Comparison of ENCODE assay signal across 1 cellular context in genomic region chr14:22996823-22997301, GRCh38.
TF ChIP-seq lines count a peak whose summit lies in the region.

No MANE protein-coding gene starts in this region.

TF ChIP-seq in K562, 482 proteins besides CTCF, POLR2A, EP300 and RAD21:
- TF ChIP-seq FOXA3 (CRISPR knock-in tag; conservative IDR thresholded peaks at IDR 0.05 in 1 of 2, IDR thresholded peaks at IDR 0.05 in 1 of 2) (no peak), SRSF7 (optimal IDR thresholded peaks at IDR 0.05; ENCODE audit: low read depth, low read length) (no peak), RBBP5 (IDR thresholded peaks at IDR 0.05; ENCODE audit: borderline replicate concordance, insufficient read depth, low read length, poor library complexity, severe bottlenecking) (no peak), ZNF57 (CRISPR knock-in tag; IDR thresholded peaks at IDR 0.05) (no peak), NCOA4 (IDR thresholded peaks at IDR 0.05; ENCODE audit: partially characterized antibody) (no peak), MEIS2 (IDR thresholded peaks at IDR 0.05; ENCODE audit: partially characterized antibody) (peak; percentile 83), HDAC1 (IDR thresholded peaks at IDR 0.05) (no peak), ZNF511 (CRISPR knock-in tag; IDR thresholded peaks at IDR 0.05) (0 out of 2 replicates have a peak, but pooled peaks have one; percentile 30), ETV1 (tag; conservative IDR thresholded peaks at IDR 0.05; ENCODE audit: low read depth) (0 out of 2 replicates have a peak, but pooled peaks have one; percentile 16), ZHX1 (conservative IDR thresholded peaks at IDR 0.05; ENCODE audit: low read length) (no peak), ESRRB (CRISPR knock-in tag; IDR thresholded peaks at IDR 0.05; ENCODE audit: borderline replicate concordance) (no peak), NBN (IDR thresholded peaks at IDR 0.05; ENCODE audit: low read depth) (no peak), OTX1 (CRISPR knock-in tag; IDR thresholded peaks at IDR 0.05) (no peak), ZNF395 (CRISPR knock-in tag; IDR thresholded peaks at IDR 0.05) (no peak), TBL1XR1 (IDR thresholded peaks at IDR 0.05; ENCODE audit: low read length in 2 of 2) (no peak), EGR1 (conservative IDR thresholded peaks at IDR 0.05) (peak; percentile 92), CBFA2T3 (IDR thresholded peaks at IDR 0.05) (no peak), NONO (IDR thresholded peaks at IDR 0.05; ENCODE audit: low read depth in 2 of 2, low read length in 1 of 2) (no peak), PBX2 (CRISPR knock-in tag; IDR thresholded peaks at IDR 0.05; ENCODE audit: low read depth) (no peak), PBX2 (tag; conservative IDR thresholded peaks at IDR 0.05; ENCODE audit: low read depth) (peak; percentile 90), MYNN (IDR thresholded peaks at IDR 0.05) (no peak), MYNN (CRISPR knock-in tag; IDR thresholded peaks at IDR 0.05) (no peak), ZNF274 (IDR thresholded peaks at IDR 0.05; ENCODE audit: borderline replicate concordance, low read depth, low read length) (no peak), GATA2 (CRISPR knock-in tag; IDR thresholded peaks at IDR 0.05) (0 out of 2 replicates have a peak, but pooled peaks have one; percentile 13), HNRNPK (IDR thresholded peaks at IDR 0.05; ENCODE audit: low read depth, low read length, poor library complexity, severe bottlenecking) (no peak), PKNOX1 (IDR thresholded peaks at IDR 0.05) (peak; percentile 59), ZSCAN29 (IDR thresholded peaks at IDR 0.05) (no peak), MBD2 (IDR thresholded peaks at IDR 0.05; ENCODE audit: borderline replicate concordance, low read depth) (no peak), ARID1B (IDR thresholded peaks at IDR 0.05) (0 out of 2 replicates have a peak, but pooled peaks have one; percentile 20), ZNF717 (CRISPR knock-in tag; IDR thresholded peaks at IDR 0.05) (no peak), ZC3H11A (IDR thresholded peaks at IDR 0.05; ENCODE audit: low read depth, low read length) (no peak), ZNF23 (CRISPR knock-in tag; IDR thresholded peaks at IDR 0.05) (no peak), PCBP1 (IDR thresholded peaks at IDR 0.05; ENCODE audit: low read depth, low read length, poor library complexity, severe bottlenecking) (no peak), RCOR1 (IDR thresholded peaks at IDR 0.05; ENCODE audit: borderline replicate concordance in 1 of 2, low read depth in 2 of 2, low read length in 2 of 2) (peak; percentile 63 to 85; a peak in 3 of 4 replicates), CCNT2 (IDR thresholded peaks at IDR 0.05; ENCODE audit: borderline replicate concordance, extremely low read depth, insufficient read length, low read depth, low read length) (no peak), KDM1A (IDR thresholded peaks at IDR 0.05) (peak; percentile 86 to 89), BCL6 (CRISPR knock-in tag; IDR thresholded peaks at IDR 0.05) (no peak), MBD1 (CRISPR knock-in tag; IDR thresholded peaks at IDR 0.05) (no peak)
- TF ChIP-seq, protein P1, sequence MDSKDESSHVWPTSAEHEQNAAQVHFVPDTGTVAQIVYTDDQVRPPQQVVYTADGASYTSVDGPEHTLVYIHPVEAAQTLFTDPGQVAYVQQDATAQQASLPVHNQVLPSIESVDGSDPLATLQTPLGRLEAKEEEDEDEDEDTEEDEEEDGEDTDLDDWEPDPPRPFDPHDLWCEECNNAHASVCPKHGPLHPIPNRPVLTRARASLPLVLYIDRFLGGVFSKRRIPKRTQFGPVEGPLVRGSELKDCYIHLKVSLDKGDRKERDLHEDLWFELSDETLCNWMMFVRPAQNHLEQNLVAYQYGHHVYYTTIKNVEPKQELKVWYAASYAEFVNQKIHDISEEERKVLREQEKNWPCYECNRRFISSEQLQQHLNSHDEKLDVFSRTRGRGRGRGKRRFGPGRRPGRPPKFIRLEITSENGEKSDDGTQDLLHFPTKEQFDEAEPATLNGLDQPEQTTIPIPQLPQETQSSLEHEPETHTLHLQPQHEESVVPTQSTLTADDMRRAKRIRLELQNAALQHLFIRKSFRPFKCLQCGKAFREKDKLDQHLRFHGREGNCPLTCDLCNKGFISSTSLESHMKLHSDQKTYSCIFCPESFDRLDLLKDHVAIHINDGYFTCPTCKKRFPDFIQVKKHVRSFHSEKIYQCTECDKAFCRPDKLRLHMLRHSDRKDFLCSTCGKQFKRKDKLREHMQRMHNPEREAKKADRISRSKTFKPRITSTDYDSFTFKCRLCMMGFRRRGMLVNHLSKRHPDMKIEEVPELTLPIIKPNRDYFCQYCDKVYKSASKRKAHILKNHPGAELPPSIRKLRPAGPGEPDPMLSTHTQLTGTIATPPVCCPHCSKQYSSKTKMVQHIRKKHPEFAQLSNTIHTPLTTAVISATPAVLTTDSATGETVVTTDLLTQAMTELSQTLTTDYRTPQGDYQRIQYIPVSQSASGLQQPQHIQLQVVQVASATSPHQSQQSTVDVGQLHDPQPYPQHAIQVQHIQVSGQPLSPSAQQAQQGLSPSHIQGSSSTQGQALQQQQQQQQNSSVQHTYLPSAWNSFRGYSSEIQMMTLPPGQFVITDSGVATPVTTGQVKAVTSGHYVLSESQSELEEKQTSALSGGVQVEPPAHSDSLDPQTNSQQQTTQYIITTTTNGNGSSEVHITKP (IDR thresholded peaks at IDR 0.05; ENCODE audit: partially characterized antibody): no peak
- TF ChIP-seq, protein P2, sequence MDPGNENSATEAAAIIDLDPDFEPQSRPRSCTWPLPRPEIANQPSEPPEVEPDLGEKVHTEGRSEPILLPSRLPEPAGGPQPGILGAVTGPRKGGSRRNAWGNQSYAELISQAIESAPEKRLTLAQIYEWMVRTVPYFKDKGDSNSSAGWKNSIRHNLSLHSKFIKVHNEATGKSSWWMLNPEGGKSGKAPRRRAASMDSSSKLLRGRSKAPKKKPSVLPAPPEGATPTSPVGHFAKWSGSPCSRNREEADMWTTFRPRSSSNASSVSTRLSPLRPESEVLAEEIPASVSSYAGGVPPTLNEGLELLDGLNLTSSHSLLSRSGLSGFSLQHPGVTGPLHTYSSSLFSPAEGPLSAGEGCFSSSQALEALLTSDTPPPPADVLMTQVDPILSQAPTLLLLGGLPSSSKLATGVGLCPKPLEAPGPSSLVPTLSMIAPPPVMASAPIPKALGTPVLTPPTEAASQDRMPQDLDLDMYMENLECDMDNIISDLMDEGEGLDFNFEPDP (CRISPR knock-in tag; IDR thresholded peaks at IDR 0.05): no peak
- TF ChIP-seq, protein P3, sequence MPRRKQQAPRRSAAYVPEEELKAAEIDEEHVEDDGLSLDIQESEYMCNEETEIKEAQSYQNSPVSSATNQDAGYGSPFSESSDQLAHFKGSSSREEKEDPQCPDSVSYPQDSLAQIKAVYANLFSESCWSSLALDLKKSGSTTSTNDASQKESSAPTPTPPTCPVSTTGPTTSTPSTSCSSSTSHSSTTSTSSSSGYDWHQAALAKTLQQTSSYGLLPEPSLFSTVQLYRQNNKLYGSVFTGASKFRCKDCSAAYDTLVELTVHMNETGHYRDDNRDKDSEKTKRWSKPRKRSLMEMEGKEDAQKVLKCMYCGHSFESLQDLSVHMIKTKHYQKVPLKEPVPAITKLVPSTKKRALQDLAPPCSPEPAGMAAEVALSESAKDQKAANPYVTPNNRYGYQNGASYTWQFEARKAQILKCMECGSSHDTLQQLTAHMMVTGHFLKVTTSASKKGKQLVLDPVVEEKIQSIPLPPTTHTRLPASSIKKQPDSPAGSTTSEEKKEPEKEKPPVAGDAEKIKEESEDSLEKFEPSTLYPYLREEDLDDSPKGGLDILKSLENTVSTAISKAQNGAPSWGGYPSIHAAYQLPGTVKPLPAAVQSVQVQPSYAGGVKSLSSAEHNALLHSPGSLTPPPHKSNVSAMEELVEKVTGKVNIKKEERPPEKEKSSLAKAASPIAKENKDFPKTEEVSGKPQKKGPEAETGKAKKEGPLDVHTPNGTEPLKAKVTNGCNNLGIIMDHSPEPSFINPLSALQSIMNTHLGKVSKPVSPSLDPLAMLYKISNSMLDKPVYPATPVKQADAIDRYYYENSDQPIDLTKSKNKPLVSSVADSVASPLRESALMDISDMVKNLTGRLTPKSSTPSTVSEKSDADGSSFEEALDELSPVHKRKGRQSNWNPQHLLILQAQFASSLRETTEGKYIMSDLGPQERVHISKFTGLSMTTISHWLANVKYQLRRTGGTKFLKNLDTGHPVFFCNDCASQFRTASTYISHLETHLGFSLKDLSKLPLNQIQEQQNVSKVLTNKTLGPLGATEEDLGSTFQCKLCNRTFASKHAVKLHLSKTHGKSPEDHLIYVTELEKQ (CRISPR knock-in tag; IDR thresholded peaks at IDR 0.05): no peak
